ENCODE assay signal across 7 cellular contexts in the genomic region with DNA sequence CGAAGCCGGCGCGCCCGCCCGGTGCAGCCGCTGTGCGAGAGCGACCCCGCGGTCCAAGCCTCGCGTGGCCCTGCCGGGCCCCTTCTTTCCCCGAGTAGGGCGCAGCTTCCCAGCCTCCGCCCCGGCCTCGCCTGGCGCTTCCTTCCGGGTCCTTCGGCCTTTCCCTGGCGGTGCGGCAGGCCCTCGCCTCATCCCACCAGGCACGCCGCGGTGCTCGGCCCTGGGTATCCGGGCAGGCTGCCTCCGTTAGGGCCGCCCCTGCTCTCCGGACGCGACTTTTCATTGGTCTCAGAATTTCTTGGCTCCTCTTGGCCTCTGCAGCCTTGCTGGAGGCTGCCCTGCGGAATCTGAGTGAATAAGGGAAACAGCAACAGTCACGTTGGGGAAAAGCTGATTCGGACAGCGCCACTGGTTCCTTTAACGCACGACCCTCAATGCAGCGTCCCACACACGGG. TPM values are rescaled to one million over a fixed set of nuclear protein-coding genes. Genes with fewer than 3 reads are reported as not detected.
DNase-seq lines count a peak whose midpoint lies in the region; ATAC-seq and TF ChIP-seq lines count a peak whose summit lies in the region.

No MANE protein-coding gene starts in this region.

- POLR2A ChIA-PET in GM10248 (lab: Yijun Ruan, JAX), result interaction anchor here (1.1 kb wide), 2 partner anchors 38 to 210 kb away, joined by 3 read pairs; no protein-coding TSS in a partner anchor

- H3K4me1 ChIP-seq in HUES6 (ENCODE audit: control insufficient read depth, insufficient read depth, low read length), result peaks cover 10% of the 10 kb centered on the region
- H3K4me1 ChIP-seq in colonic mucosa, result peaks cover 5% of the 10 kb centered on the region

- CTCF ChIA-PET in GM10248 (lab: Yijun Ruan, JAX), result interaction anchor here (1.0 to 4.1 kb wide), 11 partner anchors 9 to 282 kb away, joined by 3 to 25 read pairs (median 5); no protein-coding TSS in a partner anchor

- intact Hi-C loops in colonic mucosa (cut with DNase I) (loop anchor here (10.0 kb wide), 2 partner anchors 53 to 183 kb away; no protein-coding TSS in a partner anchor), left colon (cut with DNase I, micrococcal nuclease) (loop anchor here (10.0 kb wide), 2 partner anchors 83 to 103 kb away; partner anchors contain the start of gene CTBP1 (in 1 of the 2))

- no peaks in the 10 kb centered on the region for H3K9me3 ChIP-seq in HUES6 (ENCODE audit: control insufficient read depth, insufficient read depth, low read depth, low read length)
- no peaks in the 10 kb centered on the region for H3K9me3 ChIP-seq in colonic mucosa

- H3K27ac ChIP-seq in HUES6 (ENCODE audit: low read depth, low read length) (peak overlapping the region; percentile 4; the same call in 1 of the 2 replicates), colonic mucosa (peak overlapping the region; percentile 98)

- DNase-seq in GM10248 (ENCODE audit: extremely low spot score), result peak; percentile 73
- DNase-seq in T-helper 2 cell, result peak in 3 of 5 experiments; percentile 14 to 61 (median 28)
- peak; percentile 58 for DNase-seq in colonic mucosa
- DNase-seq in left colon, result peak; percentile 65 to 73
- DNase-seq in stimulated activated CD4-positive, alpha-beta T cell treated with anti-CD3 and anti-CD28 coated beads, Interleukin-1b, Interleukin-23, amount 100 ng/mL, for 24 hours (ENCODE audit: low read depth in 4 of 4, low spot score in 1 of 4), result peak in 3 of 4 experiments; percentile 19 to 32 (median 22)

- H3K36me3 ChIP-seq in HUES6 (ENCODE audit: control insufficient read depth, insufficient read depth, low read length), result peaks cover 23% of the 10 kb centered on the region
- H3K36me3 ChIP-seq in colonic mucosa, result no peaks in the 10 kb centered on the region

- ATAC-seq in GM21529 (IDR thresholded peaks at IDR 0.05; ENCODE audit: unreplicated experiment) (peak; percentile 32), left colon (peak; percentile 30)

- no peak for TF ChIP-seq CTCF in GM10248 (IDR thresholded peaks at IDR 0.05; ENCODE audit: control extremely low read depth, extremely low read depth, low read depth, missing control alignments)
- TF ChIP-seq CTCF in colonic mucosa (IDR thresholded peaks at IDR 0.05), result no peak

- H3K9ac ChIP-seq in HUES6 (ENCODE audit: low read length) (peak overlapping the region; percentile 66), colonic mucosa (ENCODE audit: low read depth in 2 of 2, low read length in 2 of 2) (peak overlapping the region; percentile 93 to 99)

- H3K27me3 ChIP-seq in HUES6 (ENCODE audit: control insufficient read depth, insufficient read depth, low read length) (no peaks in the 10 kb centered on the region), colonic mucosa (no peaks in the 10 kb centered on the region)

- peak overlapping the region; percentile 62 for H3K4me3 ChIP-seq in HUES6 (ENCODE audit: low read depth, low read length)
- peak overlapping the region; percentile 74 for H3K4me3 ChIP-seq in colonic mucosa

RNA-seq across cellular contexts. Expression of gene UVSSA, which starts 0.4 kb away (rescaled TPM):
- total RNA-seq in colonic mucosa (10 to 100 TPM; 16.7 to 55.7 TPM), left colon (10 to 100 TPM; 26.7 to 33.1 TPM)

RNA-seq across cellular contexts. Expression of gene MAEA, which starts 57.7 kb away (rescaled TPM):
- total RNA-seq in colonic mucosa, result 100 to 1,000 TPM in 1 of 2 donors, 10 to 100 TPM in 1; 65.8 to 124 TPM
- total RNA-seq in left colon, result 100 to 1,000 TPM in 1 of 2 donors, 10 to 100 TPM in 1; 88.7 to 101 TPM

RNA-seq across cellular contexts. Expression of gene NKX1-1, which starts 58.8 kb away (rescaled TPM):
- total RNA-seq in colonic mucosa (not detected), left colon (not detected)

Comparison
In these comparisons a context has a peak if more than half of its experiments do, and no peak if none do; other contexts are left out.
1. Peak in every context shown above with its lines: DNase-seq, ATAC-seq, H3K4me3 ChIP-seq and H3K27ac ChIP-seq.
2. DNase-seq: peak in every context shown above with its lines; median percentile 73 in GM10248; 69 in left colon; 58 in colonic mucosa; 28 in T-helper 2 cell; 22 in stimulated activated CD4-positive, alpha-beta T cell treated with anti-CD3 and anti-CD28 coated beads, Interleukin-1b, Interleukin-23, amount 100 ng/mL, for 24 hours.